ENCODE assay signal across 8 cellular contexts in the genomic region with DNA sequence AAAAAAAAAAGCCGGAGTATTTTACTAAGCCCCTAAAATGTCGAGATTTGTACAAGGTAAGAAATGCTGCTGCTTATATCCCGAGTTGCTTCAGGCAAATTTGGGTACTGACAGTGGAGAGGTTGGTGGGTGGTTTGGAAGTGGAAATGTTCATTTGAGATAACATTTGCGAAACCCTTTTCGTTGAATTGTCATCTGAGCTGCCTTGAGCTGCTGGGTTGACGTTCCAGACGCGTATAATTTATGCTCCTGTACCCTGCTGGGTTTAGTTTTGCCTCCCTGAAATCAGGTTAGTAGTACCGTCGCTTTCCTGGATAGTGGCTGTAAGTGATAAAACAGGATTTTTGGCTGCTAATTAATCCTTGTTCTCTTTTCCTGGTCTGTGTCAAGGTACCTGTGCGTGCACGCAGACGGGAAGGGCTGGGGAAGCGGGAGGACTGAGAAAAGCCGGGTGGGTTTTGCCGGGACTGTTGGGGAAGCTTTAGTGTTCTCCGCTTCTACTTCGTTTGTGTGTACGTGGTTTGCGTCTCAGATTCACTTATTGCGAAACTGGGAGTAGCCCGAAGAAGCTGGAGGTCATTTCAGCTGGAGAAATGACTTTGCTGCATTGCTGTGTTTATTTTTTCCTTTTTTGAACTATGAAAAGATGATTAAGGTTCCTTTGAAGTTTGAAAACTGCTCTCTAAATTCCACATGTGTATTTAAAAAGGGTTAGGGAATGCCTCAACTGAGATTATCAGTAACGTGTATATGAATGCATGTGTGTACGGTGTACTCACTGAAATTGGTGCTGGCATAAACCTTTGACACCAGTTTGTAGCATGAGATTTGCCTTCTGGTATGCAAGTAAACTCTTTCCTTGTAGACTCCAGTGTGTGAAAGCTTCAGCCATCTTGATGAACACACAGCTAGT. TPM values are rescaled to one million over a fixed set of nuclear protein-coding genes. Genes with fewer than 3 reads are reported as not detected.
DNase-seq lines count a peak whose midpoint lies in the region; ATAC-seq, FAIRE-seq and TF ChIP-seq lines count a peak whose summit lies in the region.

No MANE protein-coding gene starts in this region.

- peak overlapping the region; percentile 94 for H3K9ac ChIP-seq in endocrine pancreas (ENCODE audit: control insufficient read depth, insufficient read depth, low read length)

- H3K4me1 Mint-ChIP-seq in Caco-2 (ENCODE audit: low read depth, unreplicated experiment) (peaks cover 17% of the 10 kb centered on the region), IgD-negative memory B cell (peaks cover 35 to 48% (median 44%) of the 10 kb centered on the region in 3 donors), mesothelial cell of epicardium (peaks cover 54% of the 10 kb centered on the region)

- H3K27me3 Mint-ChIP-seq in Caco-2 (ENCODE audit: insufficient read depth, unreplicated experiment) (no peaks in the 10 kb centered on the region), IgD-negative memory B cell (no peaks in the 10 kb centered on the region), mesothelial cell of epicardium (ENCODE audit: low read depth) (no peaks in the 10 kb centered on the region)

- H3K4me3 ChIP-seq in Caco-2 (ENCODE audit: low read depth, low read length): peak overlapping the region; percentile 95
- peak overlapping the region; percentile 97 for H3K4me3 ChIP-seq in endocrine pancreas (ENCODE audit: control insufficient read depth, insufficient read depth, low read length)
- peak overlapping the region; percentile 66 to 89 (median 80) for H3K4me3 ChIP-seq in upper lobe of left lung

- H3K4me3 Mint-ChIP-seq in Caco-2 (ENCODE audit: unreplicated experiment): peak overlapping the region; percentile 97
- H3K4me3 Mint-ChIP-seq in IgD-negative memory B cell: peak overlapping the region; percentile 89 to 100 (median 98)
- peak overlapping the region; percentile 97 for H3K4me3 Mint-ChIP-seq in mesothelial cell of epicardium

- CTCF ChIA-PET in Caco-2 (lab: Charles Lee): interaction anchor here (1.2 to 3.2 kb wide), 5 partner anchors 15 to 143 kb away, joined by 3 to 19 read pairs (median 9); no protein-coding TSS in a partner anchor

- intact Hi-C loops in Caco-2 (cut with micrococcal nuclease; ENCODE audit: unreplicated experiment): loop anchor here (5.0 kb wide), 1 partner anchor 230 kb away; no protein-coding TSS in a partner anchor

- TF ChIP-seq EP300 in upper lobe of left lung (IDR thresholded peaks at IDR 0.05): no peak

- peak overlapping the region; percentile 97 to 100 (median 98) for H3K27ac ChIP-seq in upper lobe of left lung

- H3K9me3 ChIP-seq in Caco-2: no peaks in the 10 kb centered on the region
- no peaks in the 10 kb centered on the region for H3K9me3 ChIP-seq in endocrine pancreas (ENCODE audit: control insufficient read depth, low read length)
- no peaks in the 10 kb centered on the region for H3K9me3 ChIP-seq in upper lobe of left lung

- H3K27me3 ChIP-seq in Caco-2 (replicated peaks; ENCODE audit: control insufficient read depth, insufficient read depth, low read length): no peaks in the 10 kb centered on the region
- H3K27me3 ChIP-seq in endocrine pancreas (ENCODE audit: control insufficient read depth, insufficient read depth, low read length): no peaks in the 10 kb centered on the region
- H3K27me3 ChIP-seq in upper lobe of left lung: no peaks in the 10 kb centered on the region

- peak in 3 of 4 donors; percentile 34 to 62 (median 44) for TF ChIP-seq POLR2A in upper lobe of left lung (IDR thresholded peaks at IDR 0.05)

- H3K4me1 ChIP-seq in Caco-2 (peaks cover 35% of the 10 kb centered on the region), endocrine pancreas (ENCODE audit: control insufficient read depth, insufficient read depth, low read length) (peaks cover 13% of the 10 kb centered on the region), upper lobe of left lung (peaks cover 30 to 44% (median 40%) of the 10 kb centered on the region in 4 donors)

- WGBS in upper lobe of left lung, 2 donors: 3 to 5% methylated on average over 24 of the region's 24 CpGs

- TF ChIP-seq CTCF in Caco-2 (IDR thresholded peaks at IDR 0.05; ENCODE audit: insufficient read depth in 1 of 2, low read depth in 1 of 2, low read length in 1 of 2, severe bottlenecking in 1 of 2, unreplicated experiment in 1 of 2) (no peak), mesothelial cell of epicardium (IDR thresholded peaks at IDR 0.05; ENCODE audit: unreplicated experiment) (no peak), upper lobe of left lung (IDR thresholded peaks at IDR 0.05) (no peak)

- TSS peak; percentile 67 for BruUV-seq in Caco-2 (replicated peaks; lab: Mats Ljungman, UMichigan)

- no peak for FAIRE-seq in frontal cortex (lab: Jason Lieb, UNC)

- peak in 1 of 2 donors; percentile 40 for ATAC-seq in upper lobe of left lung (ENCODE audit: low FRiP score in 2 of 2)

- H3K9me3 Mint-ChIP-seq in Caco-2 (ENCODE audit: unreplicated experiment) (no peaks in the 10 kb centered on the region), IgD-negative memory B cell (no peaks in the 10 kb centered on the region), mesothelial cell of epicardium (no peaks in the 10 kb centered on the region)

- DNase-seq in Caco-2: peak; percentile 72 to 73
- peak; percentile 28 for DNase-seq in SKM-1 treated with dmso at 0.1 percent for 144 hours (lab: John Stamatoyannopoulos, UW; ENCODE audit: unreplicated experiment)
- DNase-seq in mesothelial cell of epicardium (ENCODE audit: low spot score in 2 of 2, unreplicated experiment in 2 of 2): peak in 1 of 2 experiments; percentile 45
- peak in 1 of 2 donors; percentile 66 for DNase-seq in upper lobe of left lung
- no peak for DNase-seq in frontal cortex (ENCODE audit: low spot score in 2 of 2)
- no peak for DNase-seq in iPS-NIHi11 (ENCODE audit: low spot score)

- peaks cover 47% of the 10 kb centered on the region for H3K36me3 Mint-ChIP-seq in Caco-2 (ENCODE audit: insufficient read depth, unreplicated experiment)
- H3K36me3 Mint-ChIP-seq in IgD-negative memory B cell: no peaks in the 10 kb centered on the region
- peaks cover 2% of the 10 kb centered on the region for H3K36me3 Mint-ChIP-seq in mesothelial cell of epicardium

- POLR2A ChIA-PET in Caco-2 (lab: Charles Lee): interaction anchor here (0.6 to 4.1 kb wide), 15 partner anchors 9 to 254 kb away, joined by 3 to 99 read pairs (median 6); a partner anchor contains a TSS

- H3K36me3 ChIP-seq in Caco-2 (ENCODE audit: control insufficient read depth, insufficient read depth, low read length): no peaks in the 10 kb centered on the region
- no peaks in the 10 kb centered on the region for H3K36me3 ChIP-seq in endocrine pancreas (ENCODE audit: control insufficient read depth, insufficient read depth, low read length)
- H3K36me3 ChIP-seq in upper lobe of left lung: no peaks in the 10 kb centered on the region

- H3K27ac Mint-ChIP-seq in Caco-2 (ENCODE audit: unreplicated experiment) (peak overlapping the region; percentile 97), IgD-negative memory B cell (peak overlapping the region; percentile 91 to 99 (median 94)), mesothelial cell of epicardium (peak overlapping the region; percentile 98)

RNA-seq across cellular contexts. Expression of a gene that starts 0.7 kb away (rescaled TPM):
- total RNA-seq in Caco-2 (2022) (288 and 307 TPM in 2 replicates), mesothelial cell of epicardium (92.6 to 99.1 TPM (median 96.7 TPM) in 3 replicates), upper lobe of left lung (100 to 1,000 TPM in 5 of 6 donors, 10 to 100 TPM in 1; 99.3 to 162 (median 115) TPM), frontal cortex (70.5 TPM)
- polyA plus RNA-seq in IgD-negative memory B cell: 79.8 TPM

Comparison
In these comparisons a context has a peak if more than half of its experiments do, and no peak if none do; other contexts are left out.
1. DNase-seq: peak in Caco-2 (2 of 2) and SKM-1 treated with dmso at 0.1 percent for 144 hours (single experiment); none in frontal cortex (0 of 2) and iPS-NIHi11 (single experiment).
2. Peak in every context shown above with its lines, with median percentiles within 50 percentile points of each other: H3K4me3 ChIP-seq, H3K27ac Mint-ChIP-seq and H3K4me3 Mint-ChIP-seq.